In genomic region chr2:202121532-202122166, GRCh38 we compare ENCODE assay signal across 2 cellular contexts.
TF ChIP-seq lines count a peak whose summit lies in the region.

No MANE protein-coding gene starts in this region.

TF ChIP-seq in HepG2, 621 proteins besides CTCF, POLR2A, EP300 and RAD21 (continues in another document):
- TF ChIP-seq HNF1A (IDR thresholded peaks at IDR 0.05; ENCODE audit: low read depth), result no peak
- TF ChIP-seq HNF1A (CRISPR knock-in tag; IDR thresholded peaks at IDR 0.05; ENCODE audit: borderline replicate concordance), result no peak
- no peak for TF ChIP-seq ZNF816 (CRISPR knock-in tag; IDR thresholded peaks at IDR 0.05; ENCODE audit: borderline replicate concordance)
- TF ChIP-seq MYC (CRISPR knock-in tag; IDR thresholded peaks at IDR 0.05; ENCODE audit: borderline replicate concordance), result no peak
- no peak for TF ChIP-seq DMAP1 (CRISPR knock-in tag; IDR thresholded peaks at IDR 0.05)
- no peak for TF ChIP-seq ZNF772 (CRISPR knock-in tag; IDR thresholded peaks at IDR 0.05)
- TF ChIP-seq SRSF4 (IDR thresholded peaks at IDR 0.05; ENCODE audit: low read depth, low read length, poor library complexity, severe bottlenecking), result no peak
- TF ChIP-seq ZNF740 (CRISPR knock-in tag; IDR thresholded peaks at IDR 0.05), result no peak
- TF ChIP-seq KLF6 (CRISPR knock-in tag; IDR thresholded peaks at IDR 0.05), result no peak
- TF ChIP-seq HES4 (CRISPR knock-in tag; IDR thresholded peaks at IDR 0.05; ENCODE audit: borderline replicate concordance), result no peak
- no peak for TF ChIP-seq ZSCAN20 (CRISPR knock-in tag; IDR thresholded peaks at IDR 0.05; ENCODE audit: borderline replicate concordance)
- no peak for TF ChIP-seq ZBTB33 (CRISPR knock-in tag; IDR thresholded peaks at IDR 0.05)
- no peak for TF ChIP-seq NONO (IDR thresholded peaks at IDR 0.05)
- TF ChIP-seq NONO (CRISPR knock-in tag; conservative IDR thresholded peaks at IDR 0.05), result no peak
- no peak for TF ChIP-seq MEIS1 (CRISPR knock-in tag; IDR thresholded peaks at IDR 0.05; ENCODE audit: borderline replicate concordance)
- no peak for TF ChIP-seq ZNF75D (CRISPR knock-in tag; IDR thresholded peaks at IDR 0.05; ENCODE audit: borderline replicate concordance)
- no peak for TF ChIP-seq MTA1 (CRISPR knock-in tag; IDR thresholded peaks at IDR 0.05; ENCODE audit: borderline replicate concordance)
- TF ChIP-seq MAFG (CRISPR knock-in tag; IDR thresholded peaks at IDR 0.05), result no peak
- no peak for TF ChIP-seq ATF1 (CRISPR knock-in tag; IDR thresholded peaks at IDR 0.05)
- no peak for TF ChIP-seq TIGD3 (CRISPR knock-in tag; IDR thresholded peaks at IDR 0.05; ENCODE audit: borderline replicate concordance)
- TF ChIP-seq ZNF547 (CRISPR knock-in tag; IDR thresholded peaks at IDR 0.05), result no peak

TF ChIP-seq in SK-N-SH, 30 proteins besides CTCF, POLR2A, EP300 and RAD21:
- no peak for TF ChIP-seq FOXJ3 (CRISPR knock-in tag; IDR thresholded peaks at IDR 0.05)
- no peak for TF ChIP-seq SIN3A (IDR thresholded peaks at IDR 0.05; ENCODE audit: borderline replicate concordance, low read depth, low read length)
- no peak for TF ChIP-seq NRF1 (IDR thresholded peaks at IDR 0.05; ENCODE audit: low read depth, low read length)
- no peak for TF ChIP-seq FOSL2 (IDR thresholded peaks at IDR 0.05; ENCODE audit: borderline replicate concordance, low read depth)
- no peak for TF ChIP-seq TEAD4 (IDR thresholded peaks at IDR 0.05; ENCODE audit: borderline replicate concordance, insufficient read depth)
- no peak for TF ChIP-seq NFIC (IDR thresholded peaks at IDR 0.05; ENCODE audit: borderline replicate concordance)
- TF ChIP-seq TAF1 (IDR thresholded peaks at IDR 0.05; ENCODE audit: borderline replicate concordance, low read depth, low read length), result no peak
- TF ChIP-seq, protein P1, sequence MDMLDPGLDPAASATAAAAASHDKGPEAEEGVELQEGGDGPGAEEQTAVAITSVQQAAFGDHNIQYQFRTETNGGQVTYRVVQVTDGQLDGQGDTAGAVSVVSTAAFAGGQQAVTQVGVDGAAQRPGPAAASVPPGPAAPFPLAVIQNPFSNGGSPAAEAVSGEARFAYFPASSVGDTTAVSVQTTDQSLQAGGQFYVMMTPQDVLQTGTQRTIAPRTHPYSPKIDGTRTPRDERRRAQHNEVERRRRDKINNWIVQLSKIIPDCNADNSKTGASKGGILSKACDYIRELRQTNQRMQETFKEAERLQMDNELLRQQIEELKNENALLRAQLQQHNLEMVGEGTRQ (IDR thresholded peaks at IDR 0.05; ENCODE audit: borderline replicate concordance, low read depth, low read length), result no peak
- TF ChIP-seq, protein P2, sequence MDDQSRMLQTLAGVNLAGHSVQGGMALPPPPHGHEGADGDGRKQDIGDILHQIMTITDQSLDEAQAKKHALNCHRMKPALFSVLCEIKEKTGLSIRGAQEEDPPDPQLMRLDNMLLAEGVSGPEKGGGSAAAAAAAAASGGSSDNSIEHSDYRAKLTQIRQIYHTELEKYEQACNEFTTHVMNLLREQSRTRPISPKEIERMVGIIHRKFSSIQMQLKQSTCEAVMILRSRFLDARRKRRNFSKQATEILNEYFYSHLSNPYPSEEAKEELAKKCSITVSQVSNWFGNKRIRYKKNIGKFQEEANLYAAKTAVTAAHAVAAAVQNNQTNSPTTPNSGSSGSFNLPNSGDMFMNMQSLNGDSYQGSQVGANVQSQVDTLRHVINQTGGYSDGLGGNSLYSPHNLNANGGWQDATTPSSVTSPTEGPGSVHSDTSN (IDR thresholded peaks at IDR 0.05), result no peak
TF ChIP-seq in SK-N-SH: peak in this region for 0.
